8 cellular contexts compared by ENCODE assay signal in genomic region chr22:31345331-31346254, GRCh38. TPM values are rescaled to one million over a fixed set of nuclear protein-coding genes. Genes with fewer than 3 reads are reported as not detected.
DNase-seq lines count a peak whose midpoint lies in the region; ATAC-seq and TF ChIP-seq lines count a peak whose summit lies in the region.

No MANE protein-coding gene starts in this region.

- DNase-seq in Caco-2 (peak; percentile 81 to 90), RPMI8226 (peak; percentile 95), fibroblast of the aortic adventitia (ENCODE audit: low read depth) (peak; percentile 77), nephron progenitor cell (peak; percentile 92)
- DNase-seq in activated T-helper 9 cell treated with anti-CD3 and anti-CD28 coated beads, Interleukin-2, amount 50 U/mL, for 16 hours (ENCODE audit: low read depth), result peak; percentile 84

- intact Hi-C loops in Caco-2 (cut with micrococcal nuclease; ENCODE audit: unreplicated experiment), result loop anchor here (1.0 kb wide), 1 partner anchor 54 kb away; the partner anchor contains the start of gene DRG1

- TSS peak; percentile 44 for BruUV-seq in Caco-2 (replicated peaks; lab: Mats Ljungman, UMichigan)

- H3K36me3 Mint-ChIP-seq in Caco-2 (ENCODE audit: insufficient read depth, unreplicated experiment), result peaks cover 34% of the 10 kb centered on the region
- peaks cover 16% of the 10 kb centered on the region for H3K36me3 Mint-ChIP-seq in nephron progenitor cell (ENCODE audit: low read depth)
- H3K36me3 Mint-ChIP-seq in stimulated activated naive CD8-positive, alpha-beta T cell treated with anti-CD3 and anti-CD28 coated beads, Interleukin-15, Interleukin-2, amounts not matched to agents 100 ng/mL and 50 ng/mL, for 24 hours (ENCODE audit: low read depth), result peaks cover 37% of the 10 kb centered on the region

- H3K27ac ChIP-seq in KOPT-K1 (ENCODE audit: low read depth, low read length, poor library complexity, severe bottlenecking), result peak overlapping the region; percentile 98

- ATAC-seq in GM21423 (IDR thresholded peaks at IDR 0.05; ENCODE audit: unreplicated experiment), result peak; percentile 54

- H3K27me3 Mint-ChIP-seq in Caco-2 (ENCODE audit: insufficient read depth, unreplicated experiment) (no peaks in the 10 kb centered on the region), nephron progenitor cell (ENCODE audit: low read depth, poor library complexity) (peaks cover 3% of the 10 kb centered on the region)
- no peaks in the 10 kb centered on the region for H3K27me3 Mint-ChIP-seq in stimulated activated naive CD8-positive, alpha-beta T cell treated with anti-CD3 and anti-CD28 coated beads, Interleukin-15, Interleukin-2, amounts not matched to agents 100 ng/mL and 50 ng/mL, for 24 hours

- H3K4me3 Mint-ChIP-seq in Caco-2 (ENCODE audit: unreplicated experiment) (peak overlapping the region; percentile 87), nephron progenitor cell (peak overlapping the region; percentile 88)
- H3K4me3 Mint-ChIP-seq in stimulated activated naive CD8-positive, alpha-beta T cell treated with anti-CD3 and anti-CD28 coated beads, Interleukin-15, Interleukin-2, amounts not matched to agents 100 ng/mL and 50 ng/mL, for 24 hours, result peak overlapping the region; percentile 91

- peaks cover 29% of the 10 kb centered on the region for H3K4me1 ChIP-seq in Caco-2

- H3K9me3 Mint-ChIP-seq in Caco-2 (ENCODE audit: unreplicated experiment) (no peaks in the 10 kb centered on the region), nephron progenitor cell (no peaks in the 10 kb centered on the region)
- H3K9me3 Mint-ChIP-seq in stimulated activated naive CD8-positive, alpha-beta T cell treated with anti-CD3 and anti-CD28 coated beads, Interleukin-15, Interleukin-2, amounts not matched to agents 100 ng/mL and 50 ng/mL, for 24 hours, result no peaks in the 10 kb centered on the region

- H3K27ac Mint-ChIP-seq in Caco-2 (ENCODE audit: unreplicated experiment), result peak overlapping the region; percentile 64
- no peak overlapping the region for H3K27ac Mint-ChIP-seq in nephron progenitor cell
- peak overlapping the region; percentile 97 for H3K27ac Mint-ChIP-seq in stimulated activated naive CD8-positive, alpha-beta T cell treated with anti-CD3 and anti-CD28 coated beads, Interleukin-15, Interleukin-2, amounts not matched to agents 100 ng/mL and 50 ng/mL, for 24 hours

- H3K4me1 Mint-ChIP-seq in Caco-2 (ENCODE audit: low read depth, unreplicated experiment), result peaks cover 21% of the 10 kb centered on the region
- peaks cover 62% of the 10 kb centered on the region for H3K4me1 Mint-ChIP-seq in nephron progenitor cell
- H3K4me1 Mint-ChIP-seq in stimulated activated naive CD8-positive, alpha-beta T cell treated with anti-CD3 and anti-CD28 coated beads, Interleukin-15, Interleukin-2, amounts not matched to agents 100 ng/mL and 50 ng/mL, for 24 hours (ENCODE audit: low read depth), result peaks cover 50% of the 10 kb centered on the region

- H3K9me3 ChIP-seq in Caco-2 (no peaks in the 10 kb centered on the region), KOPT-K1 (ENCODE audit: insufficient read depth, low read length, poor library complexity, severe bottlenecking) (no peaks in the 10 kb centered on the region)

- CTCF ChIA-PET in Caco-2 (lab: Charles Lee), result interaction anchor here (1.0 to 1.2 kb wide), 2 partner anchors 32 to 34 kb away, joined by 3 read pairs; no protein-coding TSS in a partner anchor

- H3K4me3 ChIP-seq in Caco-2 (ENCODE audit: low read depth, low read length) (peak overlapping the region; percentile 86), fibroblast of the aortic adventitia (ENCODE audit: low read depth, low read length) (peak overlapping the region; percentile 71)

- TF ChIP-seq CTCF in Caco-2 (IDR thresholded peaks at IDR 0.05; ENCODE audit: insufficient read depth in 1 of 2, low read depth in 1 of 2, low read length in 1 of 2, severe bottlenecking in 1 of 2, unreplicated experiment in 1 of 2), result peak; percentile 86 to 94
- peak; percentile 64 for TF ChIP-seq CTCF in fibroblast of the aortic adventitia (IDR thresholded peaks at IDR 0.05; ENCODE audit: insufficient read depth, low read length)
- TF ChIP-seq CTCF in nephron progenitor cell (IDR thresholded peaks at IDR 0.05), result peak; percentile 54

- H3K36me3 ChIP-seq in Caco-2 (ENCODE audit: control insufficient read depth, insufficient read depth, low read length), result peaks cover 4% of the 10 kb centered on the region; the same call in 1 of the 2 replicates
- peaks cover 48% of the 10 kb centered on the region for H3K36me3 ChIP-seq in KOPT-K1 (ENCODE audit: insufficient read depth, low read length)

- POLR2A ChIA-PET in Caco-2 (lab: Charles Lee), result interaction anchor here (0.6 to 1.5 kb wide), 5 partner anchors 53 to 127 kb away, joined by 3 to 14 read pairs (median 5); partner anchors contain the start of genes DRG1 and PIK3IP1

- H3K27me3 ChIP-seq in Caco-2 (replicated peaks; ENCODE audit: control insufficient read depth, insufficient read depth, low read length), result no peaks in the 10 kb centered on the region

RNA-seq across cellular contexts. Expression of gene PATZ1, which starts 0.6 kb away (rescaled TPM):
- total RNA-seq in Caco-2 (2022) (36.6 and 40.9 TPM in 2 replicates), fibroblast of the aortic adventitia (ENCODE audit: low replicate concordance) (14.3 and 16.1 TPM in 2 replicates)

RNA-seq across cellular contexts. Expression of gene PIK3IP1, which starts 53.3 kb away (rescaled TPM):
- total RNA-seq in Caco-2 (2022) (0.68 and 0.72 TPM in 2 replicates), fibroblast of the aortic adventitia (ENCODE audit: low replicate concordance) (13.2 and 191 TPM in 2 replicates)

RNA-seq across cellular contexts. Expression of gene DRG1, which starts 53.8 kb away (rescaled TPM):
- total RNA-seq in Caco-2 (2022), result 78.3 and 87.6 TPM in 2 replicates
- total RNA-seq in fibroblast of the aortic adventitia (ENCODE audit: low replicate concordance), result 74.3 and 89.4 TPM in 2 replicates

Comparison
In these comparisons a context has a peak if more than half of its experiments do, and no peak if none do; other contexts are left out.
1. Peak in every context shown above with its lines: DNase-seq, ATAC-seq, H3K4me3 ChIP-seq and H3K27ac ChIP-seq.